Comparison of ENCODE assay signal across 28 cellular contexts in genomic region chr16:4525634-4526277, GRCh38. TPM values are rescaled to one million over a fixed set of nuclear protein-coding genes. Genes with fewer than 3 reads are reported as not detected.
A peak's percentile ranks its signal among the peaks of the same experiment; 100 is the strongest.
DNase-seq lines count a peak whose midpoint lies in the region; TF ChIP-seq lines count a peak whose summit lies in the region.
"Had no signal": no experiment of that assay in that cellular context is flagged by ENCODE, and none has a peak within 500 bp of the region (broad histone marks: within the 10 kb centered on the region; RNA-seq: fewer than 3 reads in every experiment).

No MANE protein-coding gene starts in this region.

- H3K4me1 ChIP-seq in BLaER1 (peaks cover 61% of the 10 kb centered on the region), thyroid gland (peaks cover 0 to 7% of the 10 kb centered on the region in 2 donors)
- H3K4me1 ChIP-seq: uterus had no signal

- H3K4me1 Mint-ChIP-seq in nephron progenitor cell, result peaks cover 60% of the 10 kb centered on the region

- H3K4me3 ChIP-seq in BLaER1, result no peak overlapping the region
- no peak overlapping the region for H3K4me3 ChIP-seq in brain microvascular endothelial cell (ENCODE audit: low read depth, low read length)
- H3K4me3 ChIP-seq in thyroid gland (replicated peaks in 1 of 3), result no peak overlapping the region
- H3K4me3 ChIP-seq: GM23338, sigmoid colon, testis, uterus had no signal

- intact Hi-C loops in thyroid gland (cut with DNase I), result no loop called here

- no peak for TF ChIP-seq POLR2A in thyroid gland (IDR thresholded peaks at IDR 0.05)

- no peaks in the 10 kb centered on the region for H3K9me3 Mint-ChIP-seq in nephron progenitor cell
- H3K9me3 Mint-ChIP-seq: activated CD4-positive, alpha-beta memory T cell treated with anti-CD3 and anti-CD28 coated beads for 36 hours; activated naive CD8-positive, alpha-beta T cell treated with anti-CD3 and anti-CD28 coated beads, Interleukin-2, amount 10 ng/mL, durations not matched to agents 7 days and 5 days; activated T-helper 2 cell treated with anti-CD3 and anti-CD28 coated beads, Interferon-gamma antibody, Interleukin-2, Interleukin-4, amounts not matched to agents 10 μg/mL and 5 μg/mL and 100 μg/mL, durations not matched to agents 14 hours and 24 hours and 36 hours; CD4-positive, alpha-beta T cell; GM23338; neural crest cell; stimulated activated naive B cell treated with anti-CD40 and anti-IgM and Interleukin-4, amounts not matched to agents 10 μg/mL and 1 μg/mL and 100 μg/mL, for 72 hours; T-cell had no signal

- H3K9me3 ChIP-seq in BLaER1, result no peaks in the 10 kb centered on the region
- H3K9me3 ChIP-seq in thyroid gland, result no peaks in the 10 kb centered on the region
- H3K9me3 ChIP-seq: sigmoid colon, testis, uterus had no signal

- peak overlapping the region; percentile 83 for H3K27ac Mint-ChIP-seq in nephron progenitor cell
- H3K27ac Mint-ChIP-seq: activated CD4-positive, alpha-beta memory T cell treated with anti-CD3 and anti-CD28 coated beads for 36 hours; activated naive CD8-positive, alpha-beta T cell treated with anti-CD3 and anti-CD28 coated beads, Interleukin-2, amount 10 ng/mL, durations not matched to agents 7 days and 5 days; activated T-helper 2 cell treated with anti-CD3 and anti-CD28 coated beads, Interferon-gamma antibody, Interleukin-2, Interleukin-4, amounts not matched to agents 10 μg/mL and 5 μg/mL and 100 μg/mL, durations not matched to agents 14 hours and 24 hours and 36 hours; CD4-positive, alpha-beta T cell; GM23338 had no signal

- H3K9ac ChIP-seq in BLaER1, result no peak overlapping the region

- H3K4me3 Mint-ChIP-seq in nephron progenitor cell, result no peak overlapping the region
- H3K4me3 Mint-ChIP-seq: activated CD4-positive, alpha-beta memory T cell treated with anti-CD3 and anti-CD28 coated beads for 36 hours; activated naive CD8-positive, alpha-beta T cell treated with anti-CD3 and anti-CD28 coated beads, Interleukin-2, amount 10 ng/mL, durations not matched to agents 7 days and 5 days; CD4-positive, alpha-beta T cell; GM23338; neural crest cell; stimulated activated naive B cell treated with anti-CD40 and anti-IgM and Interleukin-4, amounts not matched to agents 10 μg/mL and 1 μg/mL and 100 μg/mL, for 72 hours; T-cell had no signal

- 81 to 83% methylated on average over 11 to 13 of the region's 13 CpGs for WGBS in thyroid gland, 2 donors

- H3K36me3 ChIP-seq in BLaER1 (peaks cover 38% of the 10 kb centered on the region), brain microvascular endothelial cell (replicated peaks) (no peaks in the 10 kb centered on the region), thyroid gland (no peaks in the 10 kb centered on the region)
- H3K36me3 ChIP-seq: sigmoid colon, uterus had no signal

- H3K27me3 ChIP-seq in BLaER1, result no peaks in the 10 kb centered on the region
- H3K27me3 ChIP-seq in brain microvascular endothelial cell (replicated peaks), result no peaks in the 10 kb centered on the region
- H3K27me3 ChIP-seq in thyroid gland, result no peaks in the 10 kb centered on the region
- H3K27me3 ChIP-seq: sigmoid colon, testis, uterus had no signal

- DNase-seq in DMS79 treated with DMSO at 0.1 percent for 48 hours (lab: John Stamatoyannopoulos, UW) (peak; percentile 27), DMS79 (lab: John Stamatoyannopoulos, UW) (no peak), caudate nucleus (lab: John Stamatoyannopoulos, UW) (no peak), nephron progenitor cell (no peak), brain microvascular endothelial cell (no peak), thyroid gland (no peak)
- no peak for DNase-seq in stimulated activated CD4-positive, alpha-beta T cell treated with anti-CD3 and anti-CD28 coated beads, Interleukin-4, amount 100 ng/mL, for 24 hours
- DNase-seq: 8988T; activated CD4-positive, alpha-beta memory T cell treated with anti-CD3 and anti-CD28 coated beads for 36 hours; activated CD8-positive, alpha-beta memory T cell treated with anti-CD3 and anti-CD28 coated beads, Interleukin-2, amount 50 U/mL, for 48 hours; activated naive CD8-positive, alpha-beta T cell treated with anti-CD3 and anti-CD28 coated beads, Interleukin-2, amount 10 ng/mL, durations not matched to agents 7 days and 5 days; CD4-positive, alpha-beta T cell; cerebellar nuclear complex; kidney glomerular epithelial cell; NCI-H1092 treated with DMSO at 0.1 percent for 48 hours; NCI-H187; NCI-H526 treated with DMSO at 0.1 percent for 48 hours; sigmoid colon; stimulated activated naive B cell treated with anti-CD40 and anti-IgM and Interleukin-4, amounts not matched to agents 10 μg/mL and 1 μg/mL and 100 μg/mL, for 72 hours; T-cell; testis; uterus had no signal

- peaks cover 23% of the 10 kb centered on the region; the same call in 1 of the 2 replicates for H4K20me1 ChIP-seq in BLaER1

- H3K4me2 ChIP-seq in BLaER1, result no peak overlapping the region
- H3K4me2 ChIP-seq: GM23338 had no signal

- in situ Hi-C loops in brain microvascular endothelial cell (cut with HindIII; ENCODE audit: low pct_ligation_motif_present, low sequenced_read_pairs), result no loop called here

- TF ChIP-seq CTCF in nephron progenitor cell (IDR thresholded peaks at IDR 0.05) (no peak), brain microvascular endothelial cell (IDR thresholded peaks at IDR 0.05; ENCODE audit: low read depth, low read length, missing control alignments) (no peak), thyroid gland (IDR thresholded peaks at IDR 0.05) (no peak)

- H3K27ac ChIP-seq in BLaER1 (peak overlapping the region; percentile 28; the same call in 1 of the 2 replicates), caudate nucleus (ENCODE audit: low read depth, low read length) (peak overlapping the region; percentile 88), brain microvascular endothelial cell (no peak overlapping the region), thyroid gland (no peak overlapping the region)
- H3K27ac ChIP-seq: sigmoid colon, uterus had no signal

- no peaks in the 10 kb centered on the region for H3K27me3 Mint-ChIP-seq in nephron progenitor cell (ENCODE audit: low read depth, poor library complexity)
- H3K27me3 Mint-ChIP-seq: activated CD4-positive, alpha-beta memory T cell treated with anti-CD3 and anti-CD28 coated beads for 36 hours; activated naive CD8-positive, alpha-beta T cell treated with anti-CD3 and anti-CD28 coated beads, Interleukin-2, amount 10 ng/mL, durations not matched to agents 7 days and 5 days; CD4-positive, alpha-beta T cell; stimulated activated naive B cell treated with anti-CD40 and anti-IgM and Interleukin-4, amounts not matched to agents 10 μg/mL and 1 μg/mL and 100 μg/mL, for 72 hours; T-cell had no signal

- peaks cover 17% of the 10 kb centered on the region for H3K36me3 Mint-ChIP-seq in nephron progenitor cell (ENCODE audit: low read depth)
- H3K36me3 Mint-ChIP-seq: activated CD4-positive, alpha-beta memory T cell treated with anti-CD3 and anti-CD28 coated beads for 36 hours had no signal

RNA-seq across cellular contexts. Expression of gene CDIP1, which starts 12.8 kb away (rescaled TPM):
- 10 to 100 TPM; 15.5 to 25.4 (median 25.2) TPM for total RNA-seq in thyroid gland

RNA-seq across cellular contexts. Expression of gene C16orf96, which starts 30.4 kb away (rescaled TPM):
- total RNA-seq in thyroid gland, result under 1 TPM; 0.11 to 0.88 (median 0.62) TPM
- total RNA-seq: activated T-helper 2 cell treated with anti-CD3 and anti-CD28 coated beads, Interferon-gamma antibody, Interleukin-2, Interleukin-4, amounts not matched to agents 10 μg/mL and 5 μg/mL and 100 μg/mL, durations not matched to agents 14 hours and 24 hours and 36 hours; M059J; SK-MEL-5 had no signal

RNA-seq across cellular contexts. Expression of gene HMOX2, which starts 49.6 kb away (rescaled TPM):
- total RNA-seq in thyroid gland, result 10 to 100 TPM; 36.0 to 63.2 (median 50.5) TPM

RNA-seq across cellular contexts. Expression of gene NMRAL1, which starts 51.3 kb away (rescaled TPM):
- total RNA-seq in thyroid gland, result 10 to 100 TPM; 40.0 to 88.8 (median 57.6) TPM

Comparison
In these comparisons a context has a peak if more than half of its experiments do, and no peak if none do; other contexts are left out.
1. H3K27ac ChIP-seq: peak in BLaER1 (single experiment) and caudate nucleus (single experiment); none in brain microvascular endothelial cell (single experiment) and thyroid gland (0 of 3).